In genomic region chr11:15941206-15941770, GRCh38 we compare ENCODE assay signal across 1 cellular context.
TF ChIP-seq lines count a peak whose summit lies in the region.

No MANE protein-coding gene starts in this region.

TF ChIP-seq in K562, 482 proteins besides CTCF, POLR2A, EP300 and RAD21 (continued from another document and continues in another):
- TF ChIP-seq ZBTB40 (IDR thresholded peaks at IDR 0.05) (no peak), ZBTB40 (CRISPR knock-in tag; IDR thresholded peaks at IDR 0.05) (no peak), PRMT5 (CRISPR knock-in tag; IDR thresholded peaks at IDR 0.05) (no peak), HDAC3 (IDR thresholded peaks at IDR 0.05; ENCODE audit: borderline replicate concordance, partially characterized antibody) (no peak), KLF16 (IDR thresholded peaks at IDR 0.05) (0 out of 2 replicates have a peak, but pooled peaks have one; percentile 15), ZNF696 (CRISPR knock-in tag; conservative IDR thresholded peaks at IDR 0.05) (no peak), SIN3A (IDR thresholded peaks at IDR 0.05; ENCODE audit: borderline replicate concordance in 2 of 2, control insufficient read depth in 1 of 2, low read depth in 2 of 2, low read length in 2 of 2) (no peak), SREBF2 (CRISPR knock-in tag; IDR thresholded peaks at IDR 0.05) (no peak), RREB1 (CRISPR knock-in tag; IDR thresholded peaks at IDR 0.05) (no peak), CCNT2 (IDR thresholded peaks at IDR 0.05; ENCODE audit: borderline replicate concordance, extremely low read depth, insufficient read length, low read depth, low read length) (no peak), ZNF165 (CRISPR knock-in tag; IDR thresholded peaks at IDR 0.05; ENCODE audit: borderline replicate concordance) (no peak), MTA3 (IDR thresholded peaks at IDR 0.05; ENCODE audit: borderline replicate concordance) (no peak), NCOA2 (IDR thresholded peaks at IDR 0.05; ENCODE audit: partially characterized antibody in 2 of 2) (no peak), VEZF1 (CRISPR knock-in tag; IDR thresholded peaks at IDR 0.05) (peak; percentile 60), BDP1 (IDR thresholded peaks at IDR 0.05; ENCODE audit: insufficient read depth, insufficient read length) (no peak), SMC3 (conservative IDR thresholded peaks at IDR 0.05; ENCODE audit: insufficient read depth, low read depth, low read length) (peak; percentile 95), ETV1 (tag; conservative IDR thresholded peaks at IDR 0.05; ENCODE audit: low read depth) (no peak), THRA (IDR thresholded peaks at IDR 0.05) (no peak), CGGBP1 (CRISPR knock-in tag; IDR thresholded peaks at IDR 0.05) (no peak), TSHZ1 (CRISPR knock-in tag; IDR thresholded peaks at IDR 0.05) (no peak), SIN3B (IDR thresholded peaks at IDR 0.05; ENCODE audit: low read depth) (no peak), ZNF354B (CRISPR knock-in tag; IDR thresholded peaks at IDR 0.05) (no peak), TCF7L2 (IDR thresholded peaks at IDR 0.05; ENCODE audit: low read depth, low read length) (no peak), ZNF707 (CRISPR knock-in tag; conservative IDR thresholded peaks at IDR 0.05) (no peak), NRF1 (conservative IDR thresholded peaks at IDR 0.05 in 1 of 2, IDR thresholded peaks at IDR 0.05 in 1 of 2) (peak; percentile 53 to 57), TAL1 (IDR thresholded peaks at IDR 0.05) (no peak), ZNF239 (CRISPR knock-in tag; IDR thresholded peaks at IDR 0.05) (no peak), E2F8 (IDR thresholded peaks at IDR 0.05; ENCODE audit: low read depth, partially characterized antibody) (no peak)
